Comparison of ENCODE assay signal across 10 cellular contexts in genomic region chr3:108223928-108224327, GRCh38. TPM values are rescaled to one million over a fixed set of nuclear protein-coding genes. Genes with fewer than 3 reads are reported as not detected.
DNase-seq lines count a peak whose midpoint lies in the region; TF ChIP-seq lines count a peak whose summit lies in the region.
"Had no signal": no experiment of that assay in that cellular context is flagged by ENCODE, and none has a peak within 500 bp of the region (broad histone marks: within the 10 kb centered on the region; RNA-seq: fewer than 3 reads in every experiment).

No MANE protein-coding gene starts in this region.

- no peaks in the 10 kb centered on the region for H3K9me3 ChIP-seq in CD4-positive, alpha-beta memory T cell (ENCODE audit: control insufficient read depth in 1 of 2, low read length in 2 of 2)
- no peaks in the 10 kb centered on the region for H3K9me3 ChIP-seq in mammary epithelial cell (replicated peaks; ENCODE audit: insufficient read depth, low read length)

- intact Hi-C loops in CD4-positive, alpha-beta memory T cell (cut with micrococcal nuclease), result loop anchor here (2.0 to 5.0 kb wide), 6 partner anchors 68 to 1583 kb away; no protein-coding TSS in a partner anchor
- intact Hi-C loops in mammary epithelial cell (cut with micrococcal nuclease) (loop anchor here (2.0 to 5.0 kb wide), 4 partner anchors 133 to 285 kb away; partner anchors contain the start of gene CD47), posterior cingulate gyrus (cut with DNase I) (loop anchor here (2.0 to 10.0 kb wide), 2 partner anchors 131 to 251 kb away; no protein-coding TSS in a partner anchor)

- POLR2A ChIA-PET in CD4-positive, alpha-beta memory T cell (lab: Charles Lee; ENCODE audit: partially characterized antibody), result interaction anchor here (0.9 to 6.1 kb wide), 13 partner anchors 9 to 702 kb away, joined by 3 to 133 read pairs (median 5); partner anchors contain the start of genes BBX and CD47

- peaks cover 44% of the 10 kb centered on the region for H3K4me1 ChIP-seq in CD4-positive, alpha-beta memory T cell (ENCODE audit: insufficient read depth, low read length)
- peaks cover 21% of the 10 kb centered on the region for H3K4me1 ChIP-seq in mammary epithelial cell (ENCODE audit: insufficient read depth, low read length)

- H3K79me2 ChIP-seq in mammary epithelial cell (ENCODE audit: insufficient read depth, low read length), result peaks cover 21% of the 10 kb centered on the region

- in situ Hi-C loops in mammary epithelial cell (cut with MboI; ENCODE audit: low sequenced_read_pairs in 2 of 2), result no loop called here

- CTCF ChIA-PET in CD4-positive, alpha-beta memory T cell (lab: Charles Lee; ENCODE audit: partially characterized antibody), result interaction anchor here (0.6 to 2.1 kb wide), 14 partner anchors 9 to 296 kb away, joined by 3 to 7 read pairs (median 4); no protein-coding TSS in a partner anchor
- CTCF ChIA-PET in mammary epithelial cell (lab: Charles Lee; ENCODE audit: low non-redundant PET), result no interaction called here

- H2AFZ ChIP-seq in mammary epithelial cell (ENCODE audit: low read depth, low read length), result peak overlapping the region; percentile 67

- peaks cover 0 to 1% (median 0%) of the 10 kb centered on the region in 8 donors for H3K9me3 Mint-ChIP-seq in CD4-positive, alpha-beta memory T cell
- H3K9me3 Mint-ChIP-seq in nephron, result no peaks in the 10 kb centered on the region

- H4K20me1 ChIP-seq in mammary epithelial cell (ENCODE audit: insufficient read depth, low read length), result no peaks in the 10 kb centered on the region

- no TSS peak for BruUV-seq in mammary epithelial cell (replicated peaks; lab: Mats Ljungman, UMichigan)

- H3K9ac ChIP-seq in mammary epithelial cell (ENCODE audit: insufficient read depth, low read length), result no peak overlapping the region

- WGBS in mammary epithelial cell (ENCODE audit: low coverage, missing lambda C conversion rate), result 26% methylated on average over 4 of the region's 4 CpGs

- no peak overlapping the region for H3K4me2 ChIP-seq in mammary epithelial cell (ENCODE audit: insufficient read depth, low read depth, low read length)

- H3K27ac ChIP-seq in CD4-positive, alpha-beta memory T cell (ENCODE audit: low read depth, low read length), result peak overlapping the region; percentile 95
- H3K27ac ChIP-seq in mammary epithelial cell (ENCODE audit: insufficient read depth, low read depth, low read length), result no peak overlapping the region

- peak overlapping the region; percentile 95 to 99 (median 98) for H3K4me3 Mint-ChIP-seq in CD4-positive, alpha-beta memory T cell
- H3K4me3 Mint-ChIP-seq in nephron, result peak overlapping the region; percentile 98 to 99 (median 98)

- peaks cover 0 to 16% of the 10 kb centered on the region in 2 donors for H3K36me3 Mint-ChIP-seq in CD4-positive, alpha-beta memory T cell
- H3K36me3 Mint-ChIP-seq in nephron (ENCODE audit: low read depth), result no peaks in the 10 kb centered on the region

- H3K4me1 Mint-ChIP-seq in CD4-positive, alpha-beta memory T cell, result peaks cover 38 to 57% (median 48%) of the 10 kb centered on the region in 4 donors
- H3K4me1 Mint-ChIP-seq in nephron, result peaks cover 48% of the 10 kb centered on the region

- dilution Hi-C loops in mammary epithelial cell (cut with HindIII; ENCODE audit: low sequenced_read_pairs), result no loop called here

- H3K27me3 Mint-ChIP-seq in CD4-positive, alpha-beta memory T cell, result peaks cover 0 to 1% of the 10 kb centered on the region in 2 donors
- no peaks in the 10 kb centered on the region for H3K27me3 Mint-ChIP-seq in nephron (ENCODE audit: low read depth)

- peak overlapping the region in 1 of 2 donors; percentile 91 for H3K4me3 ChIP-seq in CD4-positive, alpha-beta memory T cell (ENCODE audit: low read length in 2 of 2)
- H3K4me3 ChIP-seq in mammary epithelial cell (replicated peaks in 1 of 3; ENCODE audit: insufficient read depth in 1 of 3, low read depth in 2 of 3, low read length in 3 of 3), result no peak overlapping the region

- H3K27me3 ChIP-seq in CD4-positive, alpha-beta memory T cell (ENCODE audit: insufficient read depth, low read length), result no peaks in the 10 kb centered on the region
- no peaks in the 10 kb centered on the region for H3K27me3 ChIP-seq in mammary epithelial cell (ENCODE audit: insufficient read depth, low read length)

- DNase-seq in CD4-positive, alpha-beta memory T cell, result peak in 4 of 5 donors; percentile 23 to 34 (median 30)
- DNase-seq in NCI-H226, result peak; percentile 49
- DNase-seq in mammary epithelial cell, result no peak
- DNase-seq in posterior cingulate gyrus, result no peak
- no peak for DNase-seq in LoVo (ENCODE audit: low spot score)
- no peak for DNase-seq in NCI-H345 (lab: John Stamatoyannopoulos, UW)
- no peak for DNase-seq in NCI-H748 (lab: John Stamatoyannopoulos, UW; ENCODE audit: unreplicated experiment)
- DNase-seq: effector CD8-positive, alpha-beta T cell; small intestine had no signal

- TF ChIP-seq CTCF in mammary epithelial cell (conservative IDR thresholded peaks at IDR 0.05 in 1 of 2, IDR thresholded peaks at IDR 0.05 in 1 of 2; ENCODE audit: extremely low read depth in 1 of 2, insufficient read depth in 1 of 2, low read depth in 1 of 2, low read length in 2 of 2), result no peak
- no peak for TF ChIP-seq CTCF in nephron (IDR thresholded peaks at IDR 0.05; ENCODE audit: unreplicated experiment in 3 of 3)

- no peaks in the 10 kb centered on the region for H3K36me3 ChIP-seq in CD4-positive, alpha-beta memory T cell (ENCODE audit: insufficient read depth, low read length)
- H3K36me3 ChIP-seq in mammary epithelial cell (ENCODE audit: insufficient read depth, low read length), result no peaks in the 10 kb centered on the region

- H3K27ac Mint-ChIP-seq in CD4-positive, alpha-beta memory T cell, result peak overlapping the region; percentile 100
- peak overlapping the region; percentile 84 to 98 (median 97) for H3K27ac Mint-ChIP-seq in nephron

RNA-seq across cellular contexts. Expression of gene IFT57, which starts 1.7 kb away (rescaled TPM):
- 10 to 100 TPM; 24.1 to 26.1 TPM for total RNA-seq in CD4-positive, alpha-beta memory T cell
- polyA plus RNA-seq in CD4-positive, alpha-beta memory T cell, result 10 to 100 TPM; 50.9 to 55.2 TPM
- 10 to 100 TPM; 32.8 to 37.6 TPM for total RNA-seq in mammary epithelial cell
- 25.3 TPM for polyA plus RNA-seq in mammary epithelial cell
- polyA minus RNA-seq in mammary epithelial cell, result 22.1 TPM

Comparison
In these comparisons a context has a peak if more than half of its experiments do, and no peak if none do; other contexts are left out.
1. DNase-seq: peak in CD4-positive, alpha-beta memory T cell (4 of 5) and NCI-H226 (single experiment); none in mammary epithelial cell (single experiment), posterior cingulate gyrus (0 of 10), LoVo (single experiment), NCI-H345 (single experiment) and NCI-H748 (single experiment).